15 cellular contexts compared by ENCODE assay signal in the genomic region with DNA sequence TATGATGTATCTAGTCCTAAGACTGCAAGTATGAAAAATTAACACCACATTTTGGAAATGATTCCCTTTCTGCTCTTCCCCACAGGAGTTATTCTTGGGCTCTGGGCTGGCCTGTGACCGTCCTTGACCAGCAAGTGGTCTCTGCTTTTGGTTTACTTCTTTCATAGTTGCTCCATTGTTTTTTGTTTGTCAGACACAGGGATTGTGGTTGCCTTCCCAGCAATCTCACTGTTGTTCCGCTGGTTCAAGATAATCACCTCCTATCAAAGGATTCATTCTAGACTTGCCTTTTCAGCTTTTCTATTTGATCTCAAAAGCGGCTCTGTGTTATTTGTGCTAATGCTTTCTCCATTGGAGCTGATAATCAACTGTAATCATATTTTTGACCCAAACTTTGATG.
"Had no signal": no experiment of that assay in that cellular context is flagged by ENCODE, and none has a peak within 500 bp of the region (broad histone marks: within the 10 kb centered on the region; RNA-seq: fewer than 3 reads in every experiment).

No MANE protein-coding gene starts in this region.

- DNase-seq: activated CD4-positive, alpha-beta memory T cell treated with anti-CD3 and anti-CD28 coated beads, Interleukin-2, amount 10 ng/mL, durations not matched to agents 7 days and 5 days; activated CD4-positive, alpha-beta T cell treated with anti-CD3 and anti-CD28 coated beads for 4 hours; activated naive CD4-positive, alpha-beta T cell treated with anti-CD3 and anti-CD28 coated beads for 36 hours; activated T-cell treated with anti-CD3 and anti-CD28 coated beads, Interleukin-2, amount 50 U/mL, for 4 hours; immature natural killer cell; psoas muscle; right cardiac atrium; stimulated activated naive CD8-positive, alpha-beta T cell treated with anti-CD3 and anti-CD28 coated beads, Interleukin-15, Interleukin-2, amounts not matched to agents 100 U/mL and 50 U/mL, for 24 hours; SW 1271; T-helper 2 cell; upper lobe of left lung had no signal

- H3K27ac Mint-ChIP-seq: activated CD4-positive, alpha-beta memory T cell treated with anti-CD3 and anti-CD28 coated beads, Interleukin-2, amount 10 ng/mL, durations not matched to agents 7 days and 5 days; activated naive CD4-positive, alpha-beta T cell treated with anti-CD3 and anti-CD28 coated beads for 36 hours; immature natural killer cell had no signal

- H3K36me3 Mint-ChIP-seq: natural killer cell treated with Interleukin-12 subunit alpha and Interleukin-12 subunit beta and Interleukin-15 and Interleukin-18, amount 100 ng/mL, for 72 hours had no signal

- H3K4me3 ChIP-seq: coronary artery, psoas muscle, skin epidermis, thoracic aorta, upper lobe of left lung had no signal

- H3K9me3 Mint-ChIP-seq: activated CD4-positive, alpha-beta memory T cell treated with anti-CD3 and anti-CD28 coated beads, Interleukin-2, amount 10 ng/mL, durations not matched to agents 7 days and 5 days; immature natural killer cell; natural killer cell treated with Interleukin-12 subunit alpha and Interleukin-12 subunit beta and Interleukin-15 and Interleukin-18, amount 100 ng/mL, for 72 hours had no signal

- H3K27ac ChIP-seq: coronary artery, psoas muscle, skin epidermis, thoracic aorta had no signal

- H3K27me3 ChIP-seq: upper lobe of left lung had no signal

- ATAC-seq: activated T-cell treated with anti-CD3 and anti-CD28 coated beads, Interleukin-2, amount 50 U/mL, for 4 hours; natural killer cell treated with Interleukin-12 subunit alpha and Interleukin-12 subunit beta and Interleukin-15 and Interleukin-18, amount 100 ng/mL, for 72 hours; psoas muscle; right cardiac atrium; stimulated activated naive CD8-positive, alpha-beta T cell treated with anti-CD3 and anti-CD28 coated beads, Interleukin-15, Interleukin-2, amounts not matched to agents 100 U/mL and 50 U/mL, for 24 hours had no signal

- H3K9me3 ChIP-seq: psoas muscle, thoracic aorta, upper lobe of left lung had no signal

- H3K4me1 ChIP-seq: psoas muscle had no signal

- H3K36me3 ChIP-seq: thoracic aorta had no signal

- H3K4me3 Mint-ChIP-seq: activated CD4-positive, alpha-beta memory T cell treated with anti-CD3 and anti-CD28 coated beads, Interleukin-2, amount 10 ng/mL, durations not matched to agents 7 days and 5 days; activated naive CD4-positive, alpha-beta T cell treated with anti-CD3 and anti-CD28 coated beads for 36 hours; activated T-cell treated with anti-CD3 and anti-CD28 coated beads, Interleukin-2, amount 50 U/mL, for 4 hours; immature natural killer cell; natural killer cell treated with Interleukin-12 subunit alpha and Interleukin-12 subunit beta and Interleukin-15 and Interleukin-18, amount 100 ng/mL, for 72 hours had no signal
